ENCODE assay signal across 9 cellular contexts in genomic region chr17:64148699-64149098, GRCh38. TPM values are rescaled to one million over a fixed set of nuclear protein-coding genes. Genes with fewer than 3 reads are reported as not detected.
DNase-seq lines count a peak whose midpoint lies in the region; ATAC-seq and TF ChIP-seq lines count a peak whose summit lies in the region.
"Had no signal": no experiment of that assay in that cellular context is flagged by ENCODE, and none has a peak within 500 bp of the region (broad histone marks: within the 10 kb centered on the region; RNA-seq: fewer than 3 reads in every experiment).

No MANE protein-coding gene starts in this region.

- H3K36me3 ChIP-seq in vagina = peaks cover 0 to 10% of the 10 kb centered on the region in 2 donors
- H3K36me3 ChIP-seq: colonic mucosa had no signal

- no peaks in the 10 kb centered on the region for H3K27me3 ChIP-seq in vagina
- H3K27me3 ChIP-seq: colonic mucosa had no signal

- DNase-seq in natural killer cell treated with Interleukin-12 subunit alpha and Interleukin-12 subunit beta and Interleukin-15 and Interleukin-18, amount 100 ng/mL, for 72 hours (ENCODE audit: low spot score) = no peak
- DNase-seq in natural killer cell (no peak), RPMI7951 (ENCODE audit: low read depth) (peak; percentile 32), head of caudate nucleus (peak in 38 of 42 donors; percentile 31 to 82 (median 62)), vagina (ENCODE audit: extremely low spot score in 2 of 2) (no peak), NCI-H187 treated with DMSO at 0.1 percent for 48 hours (lab: John Stamatoyannopoulos, UW) (no peak)
- DNase-seq: colonic mucosa had no signal

- TF ChIP-seq CTCF in natural killer cell (IDR thresholded peaks at IDR 0.05) (no peak), vagina (IDR thresholded peaks at IDR 0.05) (no peak)

- intact Hi-C loops in natural killer cell (cut with micrococcal nuclease) (loop anchor here (5.0 kb wide), 1 partner anchor 231 kb away; the partner anchor contains the start of gene GH1), head of caudate nucleus (cut with DNase I) (loop anchor here (5.0 kb wide), 2 partner anchors 54 to 134 kb away; no protein-coding TSS in a partner anchor), vagina (cut with DNase I) (loop anchor here (5.0 kb wide), 1 partner anchor 114 kb away; the partner anchor contains the start of gene TEX2)

- peaks cover 13 to 16% of the 10 kb centered on the region in 2 donors for H3K4me1 Mint-ChIP-seq in natural killer cell treated with Interleukin-12 subunit alpha and Interleukin-12 subunit beta and Interleukin-15 and Interleukin-18, amount 100 ng/mL, for 72 hours (ENCODE audit: low read depth in 2 of 2)
- H3K4me1 Mint-ChIP-seq in natural killer cell = peaks cover 0 to 8% of the 10 kb centered on the region in 2 donors

- H3K9me3 ChIP-seq in vagina = no peaks in the 10 kb centered on the region
- H3K9me3 ChIP-seq: colonic mucosa had no signal

- H3K4me3 Mint-ChIP-seq in natural killer cell treated with Interleukin-12 subunit alpha and Interleukin-12 subunit beta and Interleukin-15 and Interleukin-18, amount 100 ng/mL, for 72 hours = no peak overlapping the region
- no peak overlapping the region for H3K4me3 Mint-ChIP-seq in natural killer cell

- H3K27ac Mint-ChIP-seq in natural killer cell treated with Interleukin-12 subunit alpha and Interleukin-12 subunit beta and Interleukin-15 and Interleukin-18, amount 100 ng/mL, for 72 hours = peak overlapping the region; percentile 26 to 45
- H3K27ac Mint-ChIP-seq in natural killer cell = peak overlapping the region in 1 of 2 donors; percentile 19

- H3K4me3 ChIP-seq in vagina = no peak overlapping the region
- H3K4me3 ChIP-seq: colonic mucosa had no signal

- TF ChIP-seq POLR2A in vagina (IDR thresholded peaks at IDR 0.05) = no peak

- H3K4me1 ChIP-seq in vagina = peaks cover 27% of the 10 kb centered on the region
- H3K4me1 ChIP-seq: colonic mucosa had no signal

- no peaks in the 10 kb centered on the region for H3K27me3 Mint-ChIP-seq in natural killer cell treated with Interleukin-12 subunit alpha and Interleukin-12 subunit beta and Interleukin-15 and Interleukin-18, amount 100 ng/mL, for 72 hours
- H3K27me3 Mint-ChIP-seq in natural killer cell (ENCODE audit: low read depth in 2 of 2) = no peaks in the 10 kb centered on the region

- peaks cover 25% of the 10 kb centered on the region for H3K36me3 Mint-ChIP-seq in natural killer cell treated with Interleukin-12 subunit alpha and Interleukin-12 subunit beta and Interleukin-15 and Interleukin-18, amount 100 ng/mL, for 72 hours
- peaks cover 10% of the 10 kb centered on the region for H3K36me3 Mint-ChIP-seq in natural killer cell

- no peaks in the 10 kb centered on the region for H3K9me3 Mint-ChIP-seq in natural killer cell treated with Interleukin-12 subunit alpha and Interleukin-12 subunit beta and Interleukin-15 and Interleukin-18, amount 100 ng/mL, for 72 hours
- H3K9me3 Mint-ChIP-seq in natural killer cell = no peaks in the 10 kb centered on the region

- H3K27ac ChIP-seq in vagina = peak overlapping the region; percentile 98

- ATAC-seq in natural killer cell treated with Interleukin-12 subunit alpha and Interleukin-12 subunit beta and Interleukin-15 and Interleukin-18, amount 100 ng/mL, for 72 hours = no peak
- ATAC-seq in natural killer cell (no peak), HG02623 (IDR thresholded peaks at IDR 0.05; ENCODE audit: unreplicated experiment) (no peak)
- no peak for ATAC-seq in activated CD4-positive, CD25-positive, alpha-beta regulatory T cell treated with anti-CD3 and anti-CD28 coated beads, Interleukin-2, amount 50 U/mL, for 24 hours

RNA-seq across cellular contexts. Expression of gene ERN1, which starts 18.8 kb away (rescaled TPM):
- total RNA-seq in natural killer cell treated with Interleukin-12 subunit alpha and Interleukin-12 subunit beta and Interleukin-15 and Interleukin-18, amount 100 ng/mL, for 72 hours = 100 to 1,000 TPM; 131 TPM
- total RNA-seq in natural killer cell (10 to 100 TPM; 52.9 to 90.5 (median 67.2) TPM), vagina (31.4 TPM)
- total RNA-seq in RPMI7951 (2014; rRNA removed; shearing (Covaris generic)) = 3.4 and 6.0 TPM in 2 replicates

Comparison
In these comparisons a context has a peak if more than half of its experiments do, and no peak if none do; other contexts are left out.
1. DNase-seq: peak in RPMI7951 (single experiment) and head of caudate nucleus (38 of 42); none in natural killer cell treated with Interleukin-12 subunit alpha and Interleukin-12 subunit beta and Interleukin-15 and Interleukin-18, amount 100 ng/mL, for 72 hours (single experiment), natural killer cell (single experiment), vagina (0 of 2) and NCI-H187 treated with DMSO at 0.1 percent for 48 hours (single experiment).